In the genomic region with DNA sequence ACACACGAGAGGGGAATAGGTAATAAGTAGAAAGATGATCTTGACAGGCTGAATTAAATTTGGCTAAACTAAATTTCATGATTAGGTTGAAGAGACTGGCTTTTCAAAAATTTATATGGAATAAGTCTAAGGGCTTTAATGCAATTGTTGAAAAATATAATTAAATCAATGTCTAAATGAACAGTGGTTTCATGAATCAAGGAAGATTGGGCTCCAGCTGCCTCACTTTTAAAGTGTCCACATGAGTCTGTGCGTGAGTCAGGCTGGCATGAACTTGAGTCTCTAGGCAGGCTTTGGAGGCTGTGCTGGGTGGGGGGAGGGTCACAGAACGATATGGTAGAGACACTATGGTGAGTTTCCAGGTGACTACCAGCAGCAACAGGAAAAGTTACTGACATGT, we compare ENCODE assay signal across 17 cellular contexts.
DNase-seq lines count a peak whose midpoint lies in the region; ATAC-seq and TF ChIP-seq lines count a peak whose summit lies in the region.
"Had no signal": no experiment of that assay in that cellular context is flagged by ENCODE, and none has a peak within 500 bp of the region (broad histone marks: within the 10 kb centered on the region; RNA-seq: fewer than 3 reads in every experiment).

No MANE protein-coding gene starts in this region.

- H3K4me3 ChIP-seq in epithelial cell of esophagus (ENCODE audit: low read length) (no peak overlapping the region), right lobe of liver (no peak overlapping the region), lower leg skin (ENCODE audit: low read depth, poor library complexity, severe bottlenecking) (no peak overlapping the region), psoas muscle (no peak overlapping the region)
- H3K4me3 ChIP-seq: prostate gland, suprapubic skin had no signal

- H3K36me3 ChIP-seq in right lobe of liver (no peaks in the 10 kb centered on the region), psoas muscle (ENCODE audit: insufficient read depth in 1 of 2, low read depth in 1 of 2) (no peaks in the 10 kb centered on the region)
- H3K36me3 ChIP-seq: prostate gland, suprapubic skin had no signal

- DNase-seq in AG08395 (ENCODE audit: low spot score) (peak; percentile 14), NCI-H510A treated with DMSO at 0.1 percent for 48 hours (lab: John Stamatoyannopoulos, UW) (peak; percentile 25), epithelial cell of esophagus (ENCODE audit: low read depth) (peak; percentile 73), right lobe of liver (no peak), lower leg skin (ENCODE audit: low spot score in 2 of 2) (no peak), psoas muscle (no peak), HT-29 (ENCODE audit: low spot score) (no peak)
- DNase-seq in natural killer cell treated with Interleukin-12 subunit alpha and Interleukin-12 subunit beta and Interleukin-15 and Interleukin-18, amount 100 ng/mL, for 72 hours (ENCODE audit: low spot score) = no peak
- DNase-seq: activated CD4-positive, CD25-positive, alpha-beta regulatory T cell treated with anti-CD3 and anti-CD28 coated beads, Interleukin-2, amount 50 U/mL, for 72 hours; glutamatergic neuron; Kasumi-1; RPMI8226; T-helper 17 cell had no signal

- no peak overlapping the region for H3K4me3 Mint-ChIP-seq in natural killer cell treated with Interleukin-12 subunit alpha and Interleukin-12 subunit beta and Interleukin-15 and Interleukin-18, amount 100 ng/mL, for 72 hours
- H3K4me3 Mint-ChIP-seq: T-helper 17 cell had no signal

- TF ChIP-seq CTCF in epithelial cell of esophagus (IDR thresholded peaks at IDR 0.05; ENCODE audit: insufficient read depth, low read depth, low read length, missing control alignments) (no peak), right lobe of liver (IDR thresholded peaks at IDR 0.05) (no peak), lower leg skin (IDR thresholded peaks at IDR 0.05) (no peak), psoas muscle (IDR thresholded peaks at IDR 0.05) (no peak)

- no peaks in the 10 kb centered on the region for H3K9me3 Mint-ChIP-seq in natural killer cell treated with Interleukin-12 subunit alpha and Interleukin-12 subunit beta and Interleukin-15 and Interleukin-18, amount 100 ng/mL, for 72 hours

- H3K4me1 Mint-ChIP-seq in natural killer cell treated with Interleukin-12 subunit alpha and Interleukin-12 subunit beta and Interleukin-15 and Interleukin-18, amount 100 ng/mL, for 72 hours (ENCODE audit: low read depth in 2 of 2) = no peaks in the 10 kb centered on the region
- H3K4me1 Mint-ChIP-seq: T-helper 17 cell had no signal

- TF ChIP-seq POLR2A in right lobe of liver (IDR thresholded peaks at IDR 0.05) = no peak
- no peak for TF ChIP-seq POLR2A in lower leg skin (IDR thresholded peaks at IDR 0.05)

- no peaks in the 10 kb centered on the region for H3K36me3 Mint-ChIP-seq in natural killer cell treated with Interleukin-12 subunit alpha and Interleukin-12 subunit beta and Interleukin-15 and Interleukin-18, amount 100 ng/mL, for 72 hours
- H3K36me3 Mint-ChIP-seq: activated naive CD4-positive, alpha-beta T cell treated with anti-CD3 and anti-CD28 coated beads, Interleukin-2, amount 50 U/mL, for 72 hours had no signal

- ATAC-seq in right lobe of liver (peak; percentile 52 to 62 (median 53)), psoas muscle (no peak)
- no peak for ATAC-seq in natural killer cell treated with Interleukin-12 subunit alpha and Interleukin-12 subunit beta and Interleukin-15 and Interleukin-18, amount 100 ng/mL, for 72 hours
- ATAC-seq: activated naive CD4-positive, alpha-beta T cell treated with anti-CD3 and anti-CD28 coated beads, Interleukin-2, amount 50 U/mL, for 72 hours; T-helper 17 cell had no signal

- H3K4me1 ChIP-seq in right lobe of liver (peaks cover 0 to 22% (median 4%) of the 10 kb centered on the region in 4 donors), psoas muscle (no peaks in the 10 kb centered on the region)
- H3K4me1 ChIP-seq: prostate gland, suprapubic skin had no signal

- H3K27ac ChIP-seq in right lobe of liver = peak overlapping the region in 1 of 3 donors; percentile 38
- H3K27ac ChIP-seq in psoas muscle = no peak overlapping the region
- H3K27ac ChIP-seq: epithelial cell of prostate, prostate gland, suprapubic skin had no signal

- H3K27me3 Mint-ChIP-seq in natural killer cell treated with Interleukin-12 subunit alpha and Interleukin-12 subunit beta and Interleukin-15 and Interleukin-18, amount 100 ng/mL, for 72 hours = peaks cover 6 to 7% of the 10 kb centered on the region in 2 donors

- 27% methylated on average over 3 of the region's 3 CpGs for WGBS in right lobe of liver (ENCODE audit: insufficient coverage, low coverage, low lambda C conversion rate, missing lambda C conversion rate)
- WGBS in lower leg skin, 2 donors = 54 to 58% methylated on average over 3 of the region's 3 CpGs
- 49 to 65% (median 61%) methylated on average over 3 of the region's 3 CpGs for whole genome bisulfite sequencing in psoas muscle, 3 donors

- H3K9me3 ChIP-seq in right lobe of liver = no peaks in the 10 kb centered on the region
- no peaks in the 10 kb centered on the region for H3K9me3 ChIP-seq in psoas muscle
- H3K9me3 ChIP-seq: prostate gland, suprapubic skin had no signal

- intact Hi-C loops in right lobe of liver (cut with DNase I) (no loop called here), lower leg skin (cut with DNase I; ENCODE audit: low total_unique reads) (no loop called here), psoas muscle (cut with DNase I) (no loop called here)

- H3K27ac Mint-ChIP-seq in natural killer cell treated with Interleukin-12 subunit alpha and Interleukin-12 subunit beta and Interleukin-15 and Interleukin-18, amount 100 ng/mL, for 72 hours = no peak overlapping the region
- H3K27ac Mint-ChIP-seq: activated naive CD4-positive, alpha-beta T cell treated with anti-CD3 and anti-CD28 coated beads, Interleukin-2, amount 50 U/mL, for 72 hours; T-helper 17 cell had no signal

- H3K27me3 ChIP-seq in right lobe of liver = no peaks in the 10 kb centered on the region
- no peaks in the 10 kb centered on the region for H3K27me3 ChIP-seq in psoas muscle (ENCODE audit: insufficient read depth in 3 of 3, low read length in 2 of 3)
- H3K27me3 ChIP-seq: suprapubic skin had no signal

Comparison
In these comparisons a context has a peak if more than half of its experiments do, and no peak if none do; other contexts are left out.
1. DNase-seq: peak in AG08395 (single experiment), NCI-H510A treated with DMSO at 0.1 percent for 48 hours (single experiment) and epithelial cell of esophagus (single experiment); none in right lobe of liver (0 of 3), lower leg skin (0 of 2), psoas muscle (0 of 2), natural killer cell treated with Interleukin-12 subunit alpha and Interleukin-12 subunit beta and Interleukin-15 and Interleukin-18, amount 100 ng/mL, for 72 hours (single experiment) and HT-29 (single experiment).
2. ATAC-seq: peak in right lobe of liver (4 of 4); none in psoas muscle (0 of 4) and natural killer cell treated with Interleukin-12 subunit alpha and Interleukin-12 subunit beta and Interleukin-15 and Interleukin-18, amount 100 ng/mL, for 72 hours (0 of 2).